ENCODE assay signal across 1 cellular context in the genomic region with DNA sequence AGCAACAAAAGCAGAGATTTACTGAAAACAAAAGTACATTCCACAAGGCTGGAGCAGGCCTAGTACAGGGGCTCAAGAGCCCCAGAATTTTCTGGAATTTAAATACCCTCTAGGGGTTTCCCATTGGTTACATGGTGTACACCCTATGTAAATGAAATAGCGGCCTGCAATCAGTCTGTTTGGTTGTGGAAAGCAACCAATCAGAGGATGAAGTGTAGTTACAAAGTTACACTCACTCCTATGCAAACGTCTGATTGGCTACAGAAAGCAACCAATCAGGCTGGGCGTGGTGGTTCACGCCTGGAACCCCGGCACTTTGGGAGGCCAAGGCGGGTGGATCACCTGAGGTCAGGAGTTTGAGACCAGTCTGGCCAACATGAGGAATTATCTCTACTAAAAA.
A peak's percentile ranks its signal among the peaks of the same experiment; 100 is the strongest.
TF ChIP-seq lines count a peak whose summit lies in the region.

No MANE protein-coding gene starts in this region.

TF ChIP-seq in HepG2, 621 proteins besides CTCF, POLR2A, EP300 and RAD21 (continued from another document):
- TF ChIP-seq, protein P1, sequence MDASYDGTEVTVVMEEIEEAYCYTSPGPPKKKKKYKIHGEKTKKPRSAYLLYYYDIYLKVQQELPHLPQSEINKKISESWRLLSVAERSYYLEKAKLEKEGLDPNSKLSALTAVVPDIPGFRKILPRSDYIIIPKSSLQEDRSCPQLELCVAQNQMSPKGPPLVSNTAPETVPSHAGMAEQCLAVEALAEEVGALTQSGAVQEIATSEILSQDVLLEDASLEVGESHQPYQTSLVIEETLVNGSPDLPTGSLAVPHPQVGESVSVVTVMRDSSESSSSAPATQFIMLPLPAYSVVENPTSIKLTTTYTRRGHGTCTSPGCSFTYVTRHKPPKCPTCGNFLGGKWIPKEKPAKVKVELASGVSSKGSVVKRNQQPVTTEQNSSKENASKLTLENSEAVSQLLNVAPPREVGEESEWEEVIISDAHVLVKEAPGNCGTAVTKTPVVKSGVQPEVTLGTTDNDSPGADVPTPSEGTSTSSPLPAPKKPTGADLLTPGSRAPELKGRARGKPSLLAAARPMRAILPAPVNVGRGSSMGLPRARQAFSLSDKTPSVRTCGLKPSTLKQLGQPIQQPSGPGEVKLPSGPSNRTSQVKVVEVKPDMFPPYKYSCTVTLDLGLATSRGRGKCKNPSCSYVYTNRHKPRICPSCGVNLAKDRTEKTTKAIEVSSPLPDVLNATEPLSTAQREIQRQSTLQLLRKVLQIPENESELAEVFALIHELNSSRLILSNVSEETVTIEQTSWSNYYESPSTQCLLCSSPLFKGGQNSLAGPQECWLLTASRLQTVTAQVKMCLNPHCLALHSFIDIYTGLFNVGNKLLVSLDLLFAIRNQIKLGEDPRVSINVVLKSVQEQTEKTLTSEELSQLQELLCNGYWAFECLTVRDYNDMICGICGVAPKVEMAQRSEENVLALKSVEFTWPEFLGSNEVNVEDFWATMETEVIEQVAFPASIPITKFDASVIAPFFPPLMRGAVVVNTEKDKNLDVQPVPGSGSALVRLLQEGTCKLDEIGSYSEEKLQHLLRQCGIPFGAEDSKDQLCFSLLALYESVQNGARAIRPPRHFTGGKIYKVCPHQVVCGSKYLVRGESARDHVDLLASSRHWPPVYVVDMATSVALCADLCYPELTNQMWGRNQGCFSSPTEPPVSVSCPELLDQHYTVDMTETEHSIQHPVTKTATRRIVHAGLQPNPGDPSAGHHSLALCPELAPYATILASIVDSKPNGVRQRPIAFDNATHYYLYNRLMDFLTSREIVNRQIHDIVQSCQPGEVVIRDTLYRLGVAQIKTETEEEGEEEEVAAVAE (CRISPR knock-in tag; IDR thresholded peaks at IDR 0.05; ENCODE audit: borderline replicate concordance), result peak; percentile 98
- TF ChIP-seq, protein P2, sequence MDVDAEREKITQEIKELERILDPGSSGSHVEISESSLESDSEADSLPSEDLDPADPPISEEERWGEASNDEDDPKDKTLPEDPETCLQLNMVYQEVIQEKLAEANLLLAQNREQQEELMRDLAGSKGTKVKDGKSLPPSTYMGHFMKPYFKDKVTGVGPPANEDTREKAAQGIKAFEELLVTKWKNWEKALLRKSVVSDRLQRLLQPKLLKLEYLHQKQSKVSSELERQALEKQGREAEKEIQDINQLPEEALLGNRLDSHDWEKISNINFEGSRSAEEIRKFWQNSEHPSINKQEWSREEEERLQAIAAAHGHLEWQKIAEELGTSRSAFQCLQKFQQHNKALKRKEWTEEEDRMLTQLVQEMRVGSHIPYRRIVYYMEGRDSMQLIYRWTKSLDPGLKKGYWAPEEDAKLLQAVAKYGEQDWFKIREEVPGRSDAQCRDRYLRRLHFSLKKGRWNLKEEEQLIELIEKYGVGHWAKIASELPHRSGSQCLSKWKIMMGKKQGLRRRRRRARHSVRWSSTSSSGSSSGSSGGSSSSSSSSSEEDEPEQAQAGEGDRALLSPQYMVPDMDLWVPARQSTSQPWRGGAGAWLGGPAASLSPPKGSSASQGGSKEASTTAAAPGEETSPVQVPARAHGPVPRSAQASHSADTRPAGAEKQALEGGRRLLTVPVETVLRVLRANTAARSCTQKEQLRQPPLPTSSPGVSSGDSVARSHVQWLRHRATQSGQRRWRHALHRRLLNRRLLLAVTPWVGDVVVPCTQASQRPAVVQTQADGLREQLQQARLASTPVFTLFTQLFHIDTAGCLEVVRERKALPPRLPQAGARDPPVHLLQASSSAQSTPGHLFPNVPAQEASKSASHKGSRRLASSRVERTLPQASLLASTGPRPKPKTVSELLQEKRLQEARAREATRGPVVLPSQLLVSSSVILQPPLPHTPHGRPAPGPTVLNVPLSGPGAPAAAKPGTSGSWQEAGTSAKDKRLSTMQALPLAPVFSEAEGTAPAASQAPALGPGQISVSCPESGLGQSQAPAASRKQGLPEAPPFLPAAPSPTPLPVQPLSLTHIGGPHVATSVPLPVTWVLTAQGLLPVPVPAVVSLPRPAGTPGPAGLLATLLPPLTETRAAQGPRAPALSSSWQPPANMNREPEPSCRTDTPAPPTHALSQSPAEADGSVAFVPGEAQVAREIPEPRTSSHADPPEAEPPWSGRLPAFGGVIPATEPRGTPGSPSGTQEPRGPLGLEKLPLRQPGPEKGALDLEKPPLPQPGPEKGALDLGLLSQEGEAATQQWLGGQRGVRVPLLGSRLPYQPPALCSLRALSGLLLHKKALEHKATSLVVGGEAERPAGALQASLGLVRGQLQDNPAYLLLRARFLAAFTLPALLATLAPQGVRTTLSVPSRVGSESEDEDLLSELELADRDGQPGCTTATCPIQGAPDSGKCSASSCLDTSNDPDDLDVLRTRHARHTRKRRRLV (CRISPR knock-in tag; IDR thresholded peaks at IDR 0.05), result no peak
- TF ChIP-seq ZNF441 (CRISPR knock-in tag; IDR thresholded peaks at IDR 0.05; ENCODE audit: borderline replicate concordance), result no peak
- TF ChIP-seq DNMT1 (CRISPR knock-in tag; IDR thresholded peaks at IDR 0.05), result no peak
- TF ChIP-seq, protein P3, sequence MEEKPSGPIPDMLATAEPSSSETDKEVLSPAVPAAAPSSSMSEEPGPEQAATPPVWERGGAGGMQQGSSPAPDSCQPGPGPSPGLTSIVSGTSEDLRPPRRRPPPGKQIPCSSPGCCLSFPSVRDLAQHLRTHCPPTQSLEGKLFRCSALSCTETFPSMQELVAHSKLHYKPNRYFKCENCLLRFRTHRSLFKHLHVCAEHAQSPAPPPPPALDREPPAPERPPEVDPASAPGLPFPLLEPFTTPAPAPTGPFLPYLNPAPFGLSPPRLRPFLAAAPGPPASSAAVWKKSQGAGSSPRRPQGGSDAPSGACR (CRISPR knock-in tag; IDR thresholded peaks at IDR 0.05), result no peak
- TF ChIP-seq NFYC (CRISPR knock-in tag; IDR thresholded peaks at IDR 0.05), result peak; percentile 81
- TF ChIP-seq, protein P4, sequence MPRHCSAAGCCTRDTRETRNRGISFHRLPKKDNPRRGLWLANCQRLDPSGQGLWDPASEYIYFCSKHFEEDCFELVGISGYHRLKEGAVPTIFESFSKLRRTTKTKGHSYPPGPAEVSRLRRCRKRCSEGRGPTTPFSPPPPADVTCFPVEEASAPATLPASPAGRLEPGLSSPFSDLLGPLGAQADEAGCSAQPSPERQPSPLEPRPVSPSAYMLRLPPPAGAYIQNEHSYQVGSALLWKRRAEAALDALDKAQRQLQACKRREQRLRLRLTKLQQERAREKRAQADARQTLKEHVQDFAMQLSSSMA (CRISPR knock-in tag; IDR thresholded peaks at IDR 0.05), result no peak
- TF ChIP-seq ZNF251 (CRISPR knock-in tag; IDR thresholded peaks at IDR 0.05), result no peak
- no peak for TF ChIP-seq PCBP2 (optimal IDR thresholded peaks at IDR 0.05; ENCODE audit: low read depth, low read length, poor library complexity, severe bottlenecking)
- TF ChIP-seq GFI1 (CRISPR knock-in tag; IDR thresholded peaks at IDR 0.05; ENCODE audit: borderline replicate concordance), result no peak
- TF ChIP-seq ZNF44 (CRISPR knock-in tag; IDR thresholded peaks at IDR 0.05), result no peak
- TF ChIP-seq KDM1A (CRISPR knock-in tag; IDR thresholded peaks at IDR 0.05), result no peak
- 0 out of 2 replicates have a peak, but pooled peaks have one; percentile 17 for TF ChIP-seq ZFX (CRISPR knock-in tag; IDR thresholded peaks at IDR 0.05; ENCODE audit: low read depth)
- peak; percentile 46; the same call in 1 of the 2 replicates for TF ChIP-seq ZNF460 (CRISPR knock-in tag; IDR thresholded peaks at IDR 0.05; ENCODE audit: borderline replicate concordance)
- no peak for TF ChIP-seq KMT2A (CRISPR knock-in tag; IDR thresholded peaks at IDR 0.05)
- TF ChIP-seq ZBTB38 (CRISPR knock-in tag; IDR thresholded peaks at IDR 0.05), result 0 out of 2 replicates have a peak, but pooled peaks have one; percentile 43
- TF ChIP-seq ZNF777 (CRISPR knock-in tag; IDR thresholded peaks at IDR 0.05), result no peak
- no peak for TF ChIP-seq GZF1 (CRISPR knock-in tag; IDR thresholded peaks at IDR 0.05)
- TF ChIP-seq GPN1 (CRISPR knock-in tag; IDR thresholded peaks at IDR 0.05; ENCODE audit: borderline replicate concordance), result no peak
- TF ChIP-seq ZNF570 (CRISPR knock-in tag; IDR thresholded peaks at IDR 0.05; ENCODE audit: borderline replicate concordance), result no peak
- TF ChIP-seq ZNF335 (CRISPR knock-in tag; IDR thresholded peaks at IDR 0.05), result no peak
- TF ChIP-seq, protein P5, sequence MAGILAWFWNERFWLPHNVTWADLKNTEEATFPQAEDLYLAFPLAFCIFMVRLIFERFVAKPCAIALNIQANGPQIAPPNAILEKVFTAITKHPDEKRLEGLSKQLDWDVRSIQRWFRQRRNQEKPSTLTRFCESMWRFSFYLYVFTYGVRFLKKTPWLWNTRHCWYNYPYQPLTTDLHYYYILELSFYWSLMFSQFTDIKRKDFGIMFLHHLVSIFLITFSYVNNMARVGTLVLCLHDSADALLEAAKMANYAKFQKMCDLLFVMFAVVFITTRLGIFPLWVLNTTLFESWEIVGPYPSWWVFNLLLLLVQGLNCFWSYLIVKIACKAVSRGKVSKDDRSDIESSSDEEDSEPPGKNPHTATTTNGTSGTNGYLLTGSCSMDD (CRISPR knock-in tag; IDR thresholded peaks at IDR 0.05), result no peak
- TF ChIP-seq HOXA5 (CRISPR knock-in tag; IDR thresholded peaks at IDR 0.05), result no peak
- TF ChIP-seq PRMT3 (CRISPR knock-in tag; IDR thresholded peaks at IDR 0.05; ENCODE audit: borderline replicate concordance, low read depth), result no peak
- TF ChIP-seq ZMYM4 (CRISPR knock-in tag; IDR thresholded peaks at IDR 0.05), result peak; percentile 30; the same call in 1 of the 2 replicates
- TF ChIP-seq, protein P6, sequence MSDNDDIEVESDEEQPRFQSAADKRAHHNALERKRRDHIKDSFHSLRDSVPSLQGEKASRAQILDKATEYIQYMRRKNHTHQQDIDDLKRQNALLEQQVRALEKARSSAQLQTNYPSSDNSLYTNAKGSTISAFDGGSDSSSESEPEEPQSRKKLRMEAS (IDR thresholded peaks at IDR 0.05), result no peak
- TF ChIP-seq ZNF496 (CRISPR knock-in tag; IDR thresholded peaks at IDR 0.05; ENCODE audit: insufficient replicate concordance), result no peak
- no peak for TF ChIP-seq AHR (CRISPR knock-in tag; IDR thresholded peaks at IDR 0.05)
- no peak for TF ChIP-seq ZKSCAN5 (CRISPR knock-in tag; IDR thresholded peaks at IDR 0.05)
- TF ChIP-seq, protein P7, sequence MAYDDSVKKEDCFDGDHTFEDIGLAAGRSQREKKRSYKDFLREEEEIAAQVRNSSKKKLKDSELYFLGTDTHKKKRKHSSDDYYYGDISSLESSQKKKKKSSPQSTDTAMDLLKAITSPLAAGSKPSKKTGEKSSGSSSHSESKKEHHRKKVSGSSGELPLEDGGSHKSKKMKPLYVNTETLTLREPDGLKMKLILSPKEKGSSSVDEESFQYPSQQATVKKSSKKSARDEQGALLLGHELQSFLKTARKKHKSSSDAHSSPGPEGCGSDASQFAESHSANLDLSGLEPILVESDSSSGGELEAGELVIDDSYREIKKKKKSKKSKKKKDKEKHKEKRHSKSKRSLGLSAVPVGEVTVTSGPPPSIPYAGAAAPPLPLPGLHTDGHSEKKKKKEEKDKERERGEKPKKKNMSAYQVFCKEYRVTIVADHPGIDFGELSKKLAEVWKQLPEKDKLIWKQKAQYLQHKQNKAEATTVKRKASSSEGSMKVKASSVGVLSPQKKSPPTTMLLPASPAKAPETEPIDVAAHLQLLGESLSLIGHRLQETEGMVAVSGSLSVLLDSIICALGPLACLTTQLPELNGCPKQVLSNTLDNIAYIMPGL (CRISPR knock-in tag; IDR thresholded peaks at IDR 0.05; ENCODE audit: borderline replicate concordance in 1 of 2, low read depth in 1 of 2), result no peak
- no peak for TF ChIP-seq ZNF282 (IDR thresholded peaks at IDR 0.05; ENCODE audit: partially characterized antibody)
- TF ChIP-seq ZNF552 (CRISPR knock-in tag; IDR thresholded peaks at IDR 0.05; ENCODE audit: borderline replicate concordance), result no peak
- no peak for TF ChIP-seq SMAD9 (CRISPR knock-in tag; IDR thresholded peaks at IDR 0.05)
